11 cellular contexts compared by ENCODE assay signal in genomic region chr13:95239293-95239692, GRCh38.
A peak's percentile ranks its signal among the peaks of the same experiment; 100 is the strongest.
DNase-seq lines count a peak whose midpoint lies in the region; ATAC-seq and TF ChIP-seq lines count a peak whose summit lies in the region.
"Had no signal": no experiment of that assay in that cellular context is flagged by ENCODE, and none has a peak within 500 bp of the region (broad histone marks: within the 10 kb centered on the region; RNA-seq: fewer than 3 reads in every experiment).

No MANE protein-coding gene starts in this region.

- H3K27me3 ChIP-seq in foreskin keratinocyte (no peaks in the 10 kb centered on the region), right atrium auricular region (no peaks in the 10 kb centered on the region)

- ATAC-seq in HG02884 (IDR thresholded peaks at IDR 0.05; ENCODE audit: unreplicated experiment), result peak; percentile 57
- ATAC-seq in stimulated activated memory B cell treated with anti-CD40 and anti-IgM and Interleukin-4, amounts not matched to agents 10 μg/mL and 1 μg/mL and 100 μg/mL, for 72 hours, result peak; percentile 62
- ATAC-seq in foreskin keratinocyte, result no peak
- ATAC-seq: HCT116 had no signal

- peak; percentile 26 for DNase-seq in NCI-H82 (lab: John Stamatoyannopoulos, UW)
- DNase-seq in NCI-H82 treated with DMSO at 0.1 percent for 48 hours (lab: John Stamatoyannopoulos, UW; ENCODE audit: unreplicated experiment), result no peak
- DNase-seq in NOMO-1 treated with DMSO at 0.1 percent for 48 hours (lab: John Stamatoyannopoulos, UW; ENCODE audit: unreplicated experiment), result peak; percentile 66
- no peak for DNase-seq in foreskin keratinocyte
- no peak for DNase-seq in right atrium auricular region (ENCODE audit: low spot score)
- no peak for DNase-seq in activated T-cell treated with anti-CD3 and anti-CD28 coated beads, Interleukin-2, amount 50 U/mL, for 1 hour
- DNase-seq: activated CD8-positive, alpha-beta memory T cell treated with anti-CD3 and anti-CD28 coated beads for 24 hours; EL had no signal

- H3K27me3 Mint-ChIP-seq in stimulated activated memory B cell treated with anti-CD40 and anti-IgM and Interleukin-4, amounts not matched to agents 10 μg/mL and 1 μg/mL and 100 μg/mL, for 72 hours, result no peaks in the 10 kb centered on the region

- peaks cover 48% of the 10 kb centered on the region for H3K4me1 Mint-ChIP-seq in stimulated activated memory B cell treated with anti-CD40 and anti-IgM and Interleukin-4, amounts not matched to agents 10 μg/mL and 1 μg/mL and 100 μg/mL, for 72 hours

- no peaks in the 10 kb centered on the region for H3K36me3 ChIP-seq in right atrium auricular region

- peaks cover 30% of the 10 kb centered on the region for H3K36me3 Mint-ChIP-seq in stimulated activated memory B cell treated with anti-CD40 and anti-IgM and Interleukin-4, amounts not matched to agents 10 μg/mL and 1 μg/mL and 100 μg/mL, for 72 hours

- peak overlapping the region; percentile 67 for H3K27ac Mint-ChIP-seq in stimulated activated memory B cell treated with anti-CD40 and anti-IgM and Interleukin-4, amounts not matched to agents 10 μg/mL and 1 μg/mL and 100 μg/mL, for 72 hours

- H3K4me3 Mint-ChIP-seq in stimulated activated memory B cell treated with anti-CD40 and anti-IgM and Interleukin-4, amounts not matched to agents 10 μg/mL and 1 μg/mL and 100 μg/mL, for 72 hours, result no peak overlapping the region

- H3K4me3 ChIP-seq in right atrium auricular region, result no peak overlapping the region

- H3K27ac ChIP-seq in foreskin keratinocyte (no peak overlapping the region), right atrium auricular region (no peak overlapping the region)

- no peaks in the 10 kb centered on the region for H3K9me3 ChIP-seq in right atrium auricular region

- H3K9me3 Mint-ChIP-seq in stimulated activated memory B cell treated with anti-CD40 and anti-IgM and Interleukin-4, amounts not matched to agents 10 μg/mL and 1 μg/mL and 100 μg/mL, for 72 hours, result no peaks in the 10 kb centered on the region

- TF ChIP-seq CTCF in foreskin keratinocyte (conservative IDR thresholded peaks at IDR 0.05), result no peak
- TF ChIP-seq CTCF in right atrium auricular region (IDR thresholded peaks at IDR 0.05), result no peak

- no peaks in the 10 kb centered on the region for H3K4me1 ChIP-seq in foreskin keratinocyte
- no peaks in the 10 kb centered on the region for H3K4me1 ChIP-seq in right atrium auricular region

Comparison
In these comparisons a context has a peak if more than half of its experiments do, and no peak if none do; other contexts are left out.
1. DNase-seq: peak in NCI-H82 (single experiment) and NOMO-1 treated with DMSO at 0.1 percent for 48 hours (single experiment); none in NCI-H82 treated with DMSO at 0.1 percent for 48 hours (single experiment), foreskin keratinocyte (0 of 2), right atrium auricular region (single experiment) and activated T-cell treated with anti-CD3 and anti-CD28 coated beads, Interleukin-2, amount 50 U/mL, for 1 hour (single experiment).